In the genomic region with DNA sequence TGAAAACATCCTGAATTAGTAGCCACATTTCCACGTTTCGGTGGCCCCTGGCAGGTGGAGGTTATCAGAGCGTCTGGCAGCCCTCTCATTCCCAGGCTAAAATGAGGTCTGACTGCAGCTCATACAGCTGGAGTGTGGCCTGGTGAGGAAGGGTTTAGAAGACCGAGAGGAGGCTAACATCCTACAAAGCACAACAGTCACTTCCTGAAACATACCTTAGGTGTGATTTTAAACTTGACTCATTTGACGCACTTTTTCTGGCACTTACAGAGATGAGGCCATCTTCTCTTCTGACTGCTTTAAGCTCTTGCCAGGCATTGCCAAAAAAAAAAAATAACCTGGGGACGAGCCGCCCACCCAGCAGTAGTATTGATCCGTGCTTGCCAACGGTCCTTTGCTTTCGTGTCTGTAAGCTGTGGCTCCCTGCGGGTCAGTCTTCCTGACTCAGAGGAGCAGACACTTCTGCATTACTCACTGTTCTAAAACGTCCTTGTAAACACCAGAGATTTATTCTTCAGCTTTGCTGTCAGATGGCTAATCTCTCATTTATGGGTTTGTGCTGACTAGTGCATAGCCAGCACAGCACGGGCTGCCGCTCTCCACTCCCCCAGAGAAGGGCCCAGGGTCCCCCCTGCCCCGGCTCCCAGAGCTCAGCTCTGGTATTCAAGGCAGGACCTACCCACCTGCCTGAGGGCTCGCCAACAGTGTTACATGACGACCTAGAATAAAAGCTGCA, we compare ENCODE assay signal across 1 cellular context.
TF ChIP-seq lines count a peak whose summit lies in the region.

No MANE protein-coding gene starts in this region.

TF ChIP-seq in IMR-90, 13 proteins besides CTCF, POLR2A, EP300 and RAD21:
- TF ChIP-seq SMC3 (IDR thresholded peaks at IDR 0.05; ENCODE audit: low read depth, low read length) (no peak), RFX5 (IDR thresholded peaks at IDR 0.05; ENCODE audit: low read depth, low read length) (no peak), MAZ (IDR thresholded peaks at IDR 0.05; ENCODE audit: borderline replicate concordance, low read depth, low read length) (no peak), FOS (IDR thresholded peaks at IDR 0.05; ENCODE audit: low read depth, low read length) (peak; percentile 64; the same call in 1 of the 2 replicates), NFE2L2 (IDR thresholded peaks at IDR 0.05; ENCODE audit: low read depth, low read length) (no peak), CHD1 (IDR thresholded peaks at IDR 0.05; ENCODE audit: low read depth, low read length) (no peak), CEBPB (IDR thresholded peaks at IDR 0.05; ENCODE audit: low read depth, low read length) (no peak), BHLHE40 (IDR thresholded peaks at IDR 0.05; ENCODE audit: low read depth, low read length) (peak; percentile 46; the same call in 1 of the 2 replicates), MXI1 (IDR thresholded peaks at IDR 0.05; ENCODE audit: borderline replicate concordance, low read depth, low read length) (no peak), RCOR1 (IDR thresholded peaks at IDR 0.05; ENCODE audit: insufficient replicate concordance, low read length) (no peak), MAFK (IDR thresholded peaks at IDR 0.05; ENCODE audit: low read depth, low read length) (peak; percentile 61)
- TF ChIP-seq, protein P1, sequence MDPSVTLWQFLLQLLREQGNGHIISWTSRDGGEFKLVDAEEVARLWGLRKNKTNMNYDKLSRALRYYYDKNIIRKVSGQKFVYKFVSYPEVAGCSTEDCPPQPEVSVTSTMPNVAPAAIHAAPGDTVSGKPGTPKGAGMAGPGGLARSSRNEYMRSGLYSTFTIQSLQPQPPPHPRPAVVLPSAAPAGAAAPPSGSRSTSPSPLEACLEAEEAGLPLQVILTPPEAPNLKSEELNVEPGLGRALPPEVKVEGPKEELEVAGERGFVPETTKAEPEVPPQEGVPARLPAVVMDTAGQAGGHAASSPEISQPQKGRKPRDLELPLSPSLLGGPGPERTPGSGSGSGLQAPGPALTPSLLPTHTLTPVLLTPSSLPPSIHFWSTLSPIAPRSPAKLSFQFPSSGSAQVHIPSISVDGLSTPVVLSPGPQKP (IDR thresholded peaks at IDR 0.05; ENCODE audit: borderline replicate concordance, low read depth, low read length), result no peak
- TF ChIP-seq, protein P2, sequence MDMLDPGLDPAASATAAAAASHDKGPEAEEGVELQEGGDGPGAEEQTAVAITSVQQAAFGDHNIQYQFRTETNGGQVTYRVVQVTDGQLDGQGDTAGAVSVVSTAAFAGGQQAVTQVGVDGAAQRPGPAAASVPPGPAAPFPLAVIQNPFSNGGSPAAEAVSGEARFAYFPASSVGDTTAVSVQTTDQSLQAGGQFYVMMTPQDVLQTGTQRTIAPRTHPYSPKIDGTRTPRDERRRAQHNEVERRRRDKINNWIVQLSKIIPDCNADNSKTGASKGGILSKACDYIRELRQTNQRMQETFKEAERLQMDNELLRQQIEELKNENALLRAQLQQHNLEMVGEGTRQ (IDR thresholded peaks at IDR 0.05; ENCODE audit: low read depth, low read length), result no peak
